8 cellular contexts compared by ENCODE assay signal in the genomic region with DNA sequence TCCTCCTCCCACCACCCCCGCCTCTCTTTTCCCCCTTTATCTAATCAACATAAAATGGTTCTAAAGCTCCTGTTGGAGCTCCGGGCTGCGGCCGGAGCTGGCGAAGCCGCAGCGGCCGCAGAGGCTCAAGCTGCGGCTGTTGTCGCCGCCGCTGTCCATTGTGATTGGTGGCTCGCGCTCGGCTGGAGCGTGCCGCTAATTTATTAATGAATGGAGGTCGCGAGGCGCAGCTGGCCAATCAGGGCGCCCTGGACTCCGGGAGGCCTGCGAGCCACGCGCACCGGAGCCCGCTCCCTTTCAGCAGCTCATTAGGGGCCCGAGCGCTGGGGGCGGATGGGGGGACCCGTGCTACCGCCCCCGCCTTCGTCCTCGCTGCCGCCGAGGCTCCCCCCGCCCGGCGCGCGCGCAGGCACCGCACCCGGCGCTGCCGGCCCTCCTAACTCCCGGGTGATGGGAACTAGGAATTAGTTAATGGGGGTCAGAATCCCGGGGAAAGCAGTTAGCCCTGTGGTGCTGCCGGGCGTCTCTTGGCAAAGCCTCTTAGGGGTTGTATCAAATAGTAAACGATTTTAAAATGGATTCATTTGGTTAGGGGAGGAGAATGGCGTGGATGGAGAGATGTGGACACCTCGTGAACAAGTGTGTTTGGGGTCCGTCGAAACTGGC. TPM values are rescaled to one million over a fixed set of nuclear protein-coding genes. Genes with fewer than 3 reads are reported as not detected.
DNase-seq lines count a peak whose midpoint lies in the region; ATAC-seq and TF ChIP-seq lines count a peak whose summit lies in the region.

No MANE protein-coding gene starts in this region.

- no TSS peak for BruUV-seq in IMR-90 (replicated peaks; lab: Mats Ljungman, UMichigan)

- no peak overlapping the region for H2BK20ac ChIP-seq in IMR-90 (ENCODE audit: low read depth, low read length)

- dilution Hi-C loops in IMR-90 (cut with HindIII; ENCODE audit: low sequenced_read_pairs, unreplicated experiment) = no loop called here

- H4K5ac ChIP-seq in IMR-90 (ENCODE audit: low read depth, low read length) = no peak overlapping the region

- intact Hi-C loops in IMR-90 (cut with micrococcal nuclease) = no loop called here
- intact Hi-C loops in transverse colon (cut with DNase I; ENCODE audit: low total_unique reads) = no loop called here

- H3K4me2 ChIP-seq in IMR-90 (ENCODE audit: low read depth, low read length) = peak overlapping the region; percentile 56; the same call in 1 of the 2 replicates

- no peak overlapping the region for H3K9ac ChIP-seq in IMR-90 (ENCODE audit: low read depth, low read length)

- no peak overlapping the region for H3K18ac ChIP-seq in IMR-90 (ENCODE audit: low read depth, low read length)

- no peak for TF ChIP-seq POLR2A in IMR-90 (IDR thresholded peaks at IDR 0.05; ENCODE audit: low read depth, low read length)
- TF ChIP-seq POLR2A in transverse colon (IDR thresholded peaks at IDR 0.05) = no peak

- H2BK5ac ChIP-seq in IMR-90 (ENCODE audit: low read depth, low read length, poor library complexity, severe bottlenecking) = no peak overlapping the region

- H3K4me1 ChIP-seq in IMR-90 (ENCODE audit: control insufficient read depth, insufficient read depth, low read length) = no peaks in the 10 kb centered on the region; the same call in 1 of the 2 replicates
- peaks cover 10 to 42% (median 36%) of the 10 kb centered on the region in 4 donors for H3K4me1 ChIP-seq in transverse colon

- H3K4me3 ChIP-seq in GM08714 (ENCODE audit: low read length) (peak overlapping the region; percentile 58; the same call in 1 of the 2 replicates), IMR-90 (ENCODE audit: insufficient read depth, low read depth, low read length) (no peak overlapping the region), WI38 (ENCODE audit: low read depth, low read length) (peak overlapping the region; percentile 17; the same call in 1 of the 2 replicates), transverse colon (peak overlapping the region in 3 of 4 donors; percentile 11 to 54 (median 38))

- H2BK15ac ChIP-seq in IMR-90 (ENCODE audit: low read depth, low read length) = no peak overlapping the region

- no peak overlapping the region for H3K23ac ChIP-seq in IMR-90 (ENCODE audit: low read depth, low read length)

- POLR2A ChIA-PET in IMR-90 (lab: Charles Lee; ENCODE audit: unreplicated experiment) = interaction anchor here (0.8 kb wide), 1 partner anchor 12 kb away, joined by 5 read pairs; no protein-coding TSS in a partner anchor

- in situ Hi-C loops in IMR-90 (cut with MboI; ENCODE audit: low sequenced_read_pairs) (no loop called here), transverse colon (cut with MboI; ENCODE audit: low pct_ligation_motif_present in 1 of 4, low pct_unique_long_range_greater_than_20kb in 1 of 4, low sequenced_read_pairs in 3 of 4) (no loop called here)

- H4K91ac ChIP-seq in IMR-90 (ENCODE audit: insufficient read depth, low read depth, low read length) = no peak overlapping the region

- CTCF ChIA-PET in IMR-90 (lab: Yijun Ruan, JAX) = interaction anchor here (0.9 to 1.0 kb wide), 2 partner anchors 8 to 167 kb away, joined by 3 to 5 read pairs; no protein-coding TSS in a partner anchor

- no peaks in the 10 kb centered on the region for H3K9me1 ChIP-seq in IMR-90 (ENCODE audit: insufficient read depth, low read length)

- H3K9me3 ChIP-seq in IMR-90 (ENCODE audit: control insufficient read depth, insufficient read depth, low read length) (peaks cover 22% of the 10 kb centered on the region), transverse colon (no peaks in the 10 kb centered on the region)

- no peak overlapping the region for H2AK5ac ChIP-seq in IMR-90 (ENCODE audit: low read depth, low read length)

- ATAC-seq in GM21367 (IDR thresholded peaks at IDR 0.05; ENCODE audit: unreplicated experiment) = peak; percentile 19
- peak; percentile 16; the same call in 1 of the 2 replicates for ATAC-seq in IMR-90 (ENCODE audit: low read depth)

- no peak for TF ChIP-seq CTCF in IMR-90 (conservative IDR thresholded peaks at IDR 0.05; ENCODE audit: low read depth, low read length)
- TF ChIP-seq CTCF in WI38 (IDR thresholded peaks at IDR 0.05; ENCODE audit: low read depth, low read length) = no peak
- TF ChIP-seq CTCF in transverse colon (IDR thresholded peaks at IDR 0.05) = no peak

- H3K56ac ChIP-seq in IMR-90 (ENCODE audit: extremely low read depth, insufficient read depth, low read length) = no peak overlapping the region

- TF ChIP-seq RAD21 in IMR-90 (IDR thresholded peaks at IDR 0.05; ENCODE audit: low read length) = no peak

- H2AFZ ChIP-seq in IMR-90 (replicated peaks; ENCODE audit: low read length, poor library complexity) = peak overlapping the region; percentile 71

- no peaks in the 10 kb centered on the region for H3K79me1 ChIP-seq in IMR-90 (ENCODE audit: low read depth in 1 of 2, low read length in 2 of 2)

- no peaks in the 10 kb centered on the region for H4K20me1 ChIP-seq in IMR-90 (ENCODE audit: insufficient read depth, low read length)

- no peak overlapping the region for H3K4ac ChIP-seq in IMR-90 (ENCODE audit: low read depth, low read length)

- DNase-seq in IMR-90 (no peak), iPS-NIHi11 (ENCODE audit: low spot score) (peak; percentile 80), transverse colon (no peak), HT-29 (ENCODE audit: low spot score) (no peak)
- DNase-seq in stimulated activated CD8-positive, alpha-beta memory T cell treated with anti-CD3 and anti-CD28 coated beads, Interleukin-4, amount 100 ng/mL, for 48 hours = no peak

- H4K8ac ChIP-seq in IMR-90 (ENCODE audit: low read depth in 2 of 2, low read length in 2 of 2) = no peak overlapping the region

- 0% methylated on average over 9 of the region's 56 CpGs; no CpG with 5 or more reads in 1 of the 2 experiments for WGBS in IMR-90 (ENCODE audit: extremely low coverage in 2 of 2, insufficient read length in 1 of 2), 2 experiments
- 2 to 3% methylated on average over 7 to 28 of the region's 56 CpGs for WGBS in transverse colon (ENCODE audit: low coverage in 1 of 2), 2 donors

- H3K27ac ChIP-seq in IMR-90 (ENCODE audit: insufficient read depth, low read length) (no peak overlapping the region), transverse colon (no peak overlapping the region)

- TF ChIP-seq EP300 in transverse colon (IDR thresholded peaks at IDR 0.05; ENCODE audit: low read depth) = no peak

- H3K27me3 ChIP-seq in IMR-90 (ENCODE audit: control insufficient read depth, insufficient read depth, low read length) (peaks cover 85% of the 10 kb centered on the region), transverse colon (peaks cover 100% of the 10 kb centered on the region)

- H2BK120ac ChIP-seq in IMR-90 (ENCODE audit: low read depth, low read length) = no peak overlapping the region

- H3K36me3 ChIP-seq in IMR-90 (ENCODE audit: control insufficient read depth, insufficient read depth, low read length) = no peaks in the 10 kb centered on the region
- no peaks in the 10 kb centered on the region for H3K36me3 ChIP-seq in transverse colon

- no peak overlapping the region for H3K14ac ChIP-seq in IMR-90 (replicated peaks; ENCODE audit: low read depth, low read length)

- no peak overlapping the region for H2AK9ac ChIP-seq in IMR-90 (replicated peaks; ENCODE audit: low read depth, low read length, poor library complexity)

TF ChIP-seq in IMR-90, 13 proteins besides CTCF, POLR2A, EP300 and RAD21:
- no peak for TF ChIP-seq CEBPB (IDR thresholded peaks at IDR 0.05; ENCODE audit: low read depth, low read length)
- TF ChIP-seq, protein P1, sequence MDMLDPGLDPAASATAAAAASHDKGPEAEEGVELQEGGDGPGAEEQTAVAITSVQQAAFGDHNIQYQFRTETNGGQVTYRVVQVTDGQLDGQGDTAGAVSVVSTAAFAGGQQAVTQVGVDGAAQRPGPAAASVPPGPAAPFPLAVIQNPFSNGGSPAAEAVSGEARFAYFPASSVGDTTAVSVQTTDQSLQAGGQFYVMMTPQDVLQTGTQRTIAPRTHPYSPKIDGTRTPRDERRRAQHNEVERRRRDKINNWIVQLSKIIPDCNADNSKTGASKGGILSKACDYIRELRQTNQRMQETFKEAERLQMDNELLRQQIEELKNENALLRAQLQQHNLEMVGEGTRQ (IDR thresholded peaks at IDR 0.05; ENCODE audit: low read depth, low read length) = no peak
TF ChIP-seq in IMR-90: peak in this region for 0.

RNA-seq across cellular contexts. Expression of a gene that starts 0.6 kb away (rescaled TPM):
- total RNA-seq in IMR-90 (2012; rRNA removed) (not detected in 2 replicates), transverse colon (not detected)
- polyA plus RNA-seq in IMR-90 (2012; rRNA removed) = not detected in 2 replicates
- not detected in 2 replicates for polyA plus RNA-seq in IMR-90 (2012; cell fraction: cytosol; rRNA removed)
- not detected in 2 replicates for polyA plus RNA-seq in IMR-90 (2012; cell fraction: nucleus; rRNA removed; ENCODE audit: low replicate concordance)
- not detected in 2 replicates for total RNA-seq in HT-29 (2014; rRNA removed; shearing (Covaris generic))
